24 cellular contexts compared by ENCODE assay signal in genomic region chr20:39116020-39116419, GRCh38.
DNase-seq lines count a peak whose midpoint lies in the region; ATAC-seq and TF ChIP-seq lines count a peak whose summit lies in the region.
"Had no signal": no experiment of that assay in that cellular context is flagged by ENCODE, and none has a peak within 500 bp of the region (broad histone marks: within the 10 kb centered on the region; RNA-seq: fewer than 3 reads in every experiment).

No MANE protein-coding gene starts in this region.

- peak overlapping the region; percentile 33 for H3K27ac Mint-ChIP-seq in neural progenitor cell
- H3K27ac Mint-ChIP-seq: CD4-positive, alpha-beta T cell; CD8-positive, alpha-beta memory T cell; HFFc6 had no signal

- H4K20me1 ChIP-seq in OCI-LY7 (ENCODE audit: insufficient read depth, low read length) (no peaks in the 10 kb centered on the region), neural progenitor cell (ENCODE audit: low read depth) (no peaks in the 10 kb centered on the region)
- H4K20me1 ChIP-seq: BLaER1 treated with 17β-estradiol and CSF1 and Interleukin-3, amounts not matched to agents 10 nM and 100 nM had no signal

- no peaks in the 10 kb centered on the region for H3K36me3 Mint-ChIP-seq in neural progenitor cell
- H3K36me3 Mint-ChIP-seq: CD14-positive monocyte; CD8-positive, alpha-beta memory T cell had no signal

- peaks cover 14% of the 10 kb centered on the region for H3K27me3 Mint-ChIP-seq in neural progenitor cell (ENCODE audit: insufficient read depth, low read depth)

- H3K4me3 Mint-ChIP-seq in neural progenitor cell = no peak overlapping the region
- H3K4me3 Mint-ChIP-seq: CD14-positive monocyte; CD4-positive, alpha-beta T cell; CD8-positive, alpha-beta memory T cell; HFFc6 had no signal

- no peak for TF ChIP-seq POLR2A in upper lobe of left lung (IDR thresholded peaks at IDR 0.05)

- CTCF ChIA-PET in OCI-LY7 (lab: Charles Lee; ENCODE audit: unreplicated experiment) = no interaction called here

- H3K4me3 ChIP-seq in OCI-LY7 (ENCODE audit: low read depth, low read length, poor library complexity, severe bottlenecking) (no peak overlapping the region), neural progenitor cell (no peak overlapping the region), upper lobe of left lung (no peak overlapping the region)
- H3K4me3 ChIP-seq: A549; BLaER1 treated with 17β-estradiol and CSF1 and Interleukin-3, amounts not matched to agents 10 nM and 100 nM; GM12878; HAP-1 had no signal

- H3K4me2 ChIP-seq in OCI-LY7 (ENCODE audit: low read length) = no peak overlapping the region
- H3K4me2 ChIP-seq in neural progenitor cell = no peak overlapping the region
- H3K4me2 ChIP-seq: A549; BLaER1 treated with 17β-estradiol and CSF1 and Interleukin-3, amounts not matched to agents 10 nM and 100 nM had no signal

- DNase-seq in NCI-H82 (lab: John Stamatoyannopoulos, UW) (peak; percentile 12), NCI-H82 treated with DMSO at 0.1 percent for 48 hours (lab: John Stamatoyannopoulos, UW; ENCODE audit: unreplicated experiment) (no peak), OCI-LY7 (ENCODE audit: low spot score) (peak; percentile 6), neural progenitor cell (ENCODE audit: low spot score) (no peak), upper lobe of left lung (no peak), kidney glomerular epithelial cell (lab: John Stamatoyannopoulos, UW) (no peak)
- DNase-seq: 8988T; ACHN; AML-193; BE2C; CD4-positive, alpha-beta T cell; CD8-positive, alpha-beta memory T cell; DMS 273 treated with DMSO at 0.1 percent for 48 hours; DMS79; EL; GDM1; GOT3; HFFc6 had no signal

- H3F3A ChIP-seq in neural progenitor cell (ENCODE audit: low read depth) = peaks cover 8% of the 10 kb centered on the region

- H2AFZ ChIP-seq in OCI-LY7 (ENCODE audit: low read length) (no peak overlapping the region), neural progenitor cell (replicated peaks) (no peak overlapping the region)

- TF ChIP-seq CTCF in OCI-LY7 (conservative IDR thresholded peaks at IDR 0.05; ENCODE audit: low read length) (no peak), neural progenitor cell (IDR thresholded peaks at IDR 0.05) (no peak), upper lobe of left lung (IDR thresholded peaks at IDR 0.05) (no peak)

- no peak for TF ChIP-seq EP300 in upper lobe of left lung (IDR thresholded peaks at IDR 0.05)

- BruUV-seq in OCI-LY7 (replicated peaks; lab: Mats Ljungman, UMichigan) = no TSS peak

- peaks cover 4% of the 10 kb centered on the region for H3K9me3 Mint-ChIP-seq in neural progenitor cell
- H3K9me3 Mint-ChIP-seq: CD4-positive, alpha-beta T cell; CD8-positive, alpha-beta memory T cell had no signal

- no peaks in the 10 kb centered on the region for H3K9me3 ChIP-seq in OCI-LY7 (ENCODE audit: low read length)
- H3K9me3 ChIP-seq in neural progenitor cell (ENCODE audit: low read depth) = no peaks in the 10 kb centered on the region
- peaks cover 0 to 8% (median 0%) of the 10 kb centered on the region in 4 donors for H3K9me3 ChIP-seq in upper lobe of left lung
- H3K9me3 ChIP-seq: BE2C, HAP-1 had no signal

- H3K9me2 ChIP-seq in OCI-LY7 (ENCODE audit: insufficient read depth, low read length) = no peaks in the 10 kb centered on the region

- no peak overlapping the region for H3K9ac ChIP-seq in neural progenitor cell
- H3K9ac ChIP-seq: BLaER1 treated with 17β-estradiol and CSF1 and Interleukin-3, amounts not matched to agents 10 nM and 100 nM had no signal

- H3K27ac ChIP-seq in OCI-LY7 (ENCODE audit: low read depth, low read length, poor library complexity, severe bottlenecking) = no peak overlapping the region
- no peak overlapping the region for H3K27ac ChIP-seq in neural progenitor cell
- H3K27ac ChIP-seq in upper lobe of left lung = no peak overlapping the region
- H3K27ac ChIP-seq: A549; BLaER1 treated with 17β-estradiol and CSF1 and Interleukin-3, amounts not matched to agents 10 nM and 100 nM had no signal

- H3K27me3 ChIP-seq in neural progenitor cell = no peaks in the 10 kb centered on the region
- no peaks in the 10 kb centered on the region for H3K27me3 ChIP-seq in upper lobe of left lung

- peaks cover 18% of the 10 kb centered on the region for H3K4me1 Mint-ChIP-seq in neural progenitor cell
- H3K4me1 Mint-ChIP-seq: CD8-positive, alpha-beta memory T cell had no signal

- H3K36me3 ChIP-seq in OCI-LY7 (ENCODE audit: insufficient read depth, low read length) (no peaks in the 10 kb centered on the region), neural progenitor cell (no peaks in the 10 kb centered on the region), upper lobe of left lung (no peaks in the 10 kb centered on the region)
- H3K36me3 ChIP-seq: BE2C; BLaER1 treated with 17β-estradiol and CSF1 and Interleukin-3, amounts not matched to agents 10 nM and 100 nM; HAP-1 had no signal

- ATAC-seq in upper lobe of left lung (ENCODE audit: low FRiP score in 2 of 2) = no peak
- no peak for ATAC-seq in GM19328 (IDR thresholded peaks at IDR 0.05; ENCODE audit: unreplicated experiment)
- ATAC-seq: A549, GM12878 had no signal

- POLR2A ChIA-PET in OCI-LY7 (lab: Charles Lee) = no interaction called here

- WGBS in upper lobe of left lung, 2 donors = 75 to 95% methylated on average over 2 of the region's 2 CpGs

- H3K79me2 ChIP-seq in OCI-LY7 (ENCODE audit: insufficient read depth, low read depth, low read length) = no peaks in the 10 kb centered on the region
- H3K79me2 ChIP-seq in neural progenitor cell (ENCODE audit: low read depth) = no peaks in the 10 kb centered on the region

- intact Hi-C loops in OCI-LY7 (cut with micrococcal nuclease; ENCODE audit: unreplicated experiment) = no loop called here

- H3K4me1 ChIP-seq in OCI-LY7 (ENCODE audit: insufficient read depth, low read length, poor library complexity, severe bottlenecking) (no peaks in the 10 kb centered on the region), neural progenitor cell (peaks cover 26% of the 10 kb centered on the region), upper lobe of left lung (peaks cover 0 to 8% (median 0%) of the 10 kb centered on the region in 4 donors)
- H3K4me1 ChIP-seq: A549, BE2C, HAP-1 had no signal

Comparison
In these comparisons a context has a peak if more than half of its experiments do, and no peak if none do; other contexts are left out.
1. DNase-seq: peak in NCI-H82 (single experiment) and OCI-LY7 (single experiment); none in NCI-H82 treated with DMSO at 0.1 percent for 48 hours (single experiment), neural progenitor cell (single experiment), upper lobe of left lung (0 of 2) and kidney glomerular epithelial cell (single experiment).